In genomic region chr17:64442550-64442971, GRCh38 we compare ENCODE assay signal across 9 cellular contexts. TPM values are rescaled to one million over a fixed set of nuclear protein-coding genes. Genes with fewer than 3 reads are reported as not detected.
A peak's percentile ranks its signal among the peaks of the same experiment; 100 is the strongest.
DNase-seq lines count a peak whose midpoint lies in the region; ATAC-seq and TF ChIP-seq lines count a peak whose summit lies in the region.
"Had no signal": no experiment of that assay in that cellular context is flagged by ENCODE, and none has a peak within 500 bp of the region (broad histone marks: within the 10 kb centered on the region; RNA-seq: fewer than 3 reads in every experiment).

No MANE protein-coding gene starts in this region.

- no peaks in the 10 kb centered on the region for H3K9me3 ChIP-seq in T-helper 17 cell (ENCODE audit: control insufficient read depth, low read length, poor library complexity, severe bottlenecking)

- H3K27me3 Mint-ChIP-seq in T-helper 17 cell (no peaks in the 10 kb centered on the region), WTC11 (ENCODE audit: low read depth) (peaks cover 8% of the 10 kb centered on the region)

- intact Hi-C loops in left cardiac atrium (cut with DNase I): no loop called here

- POLR2A ChIA-PET in WTC11 (lab: Charles Lee): no interaction called here

- peak overlapping the region; percentile 90 for H3K27ac Mint-ChIP-seq in T-helper 17 cell
- H3K27ac Mint-ChIP-seq in stimulated activated effector memory CD8-positive, alpha-beta T cell treated with anti-CD3 and anti-CD28 coated beads, Interleukin-12 subunit alpha, Interleukin-12 subunit beta, amount 100 ng/mL, for 72 hours: peak overlapping the region; percentile 63
- H3K27ac Mint-ChIP-seq in WTC11: no peak overlapping the region

- CTCF ChIA-PET in WTC11 (lab: Charles Lee): no interaction called here

- H3K36me3 Mint-ChIP-seq in T-helper 17 cell (ENCODE audit: low read depth) (no peaks in the 10 kb centered on the region), WTC11 (peaks cover 23% of the 10 kb centered on the region)
- no peaks in the 10 kb centered on the region for H3K36me3 Mint-ChIP-seq in stimulated activated effector memory CD8-positive, alpha-beta T cell treated with anti-CD3 and anti-CD28 coated beads, Interleukin-12 subunit alpha, Interleukin-12 subunit beta, amount 100 ng/mL, for 72 hours

- H3K4me1 Mint-ChIP-seq in T-helper 17 cell (peaks cover 17% of the 10 kb centered on the region), WTC11 (no peaks in the 10 kb centered on the region)
- peaks cover 16% of the 10 kb centered on the region for H3K4me1 Mint-ChIP-seq in stimulated activated effector memory CD8-positive, alpha-beta T cell treated with anti-CD3 and anti-CD28 coated beads, Interleukin-12 subunit alpha, Interleukin-12 subunit beta, amount 100 ng/mL, for 72 hours

- TF ChIP-seq CTCF in WTC11 (IDR thresholded peaks at IDR 0.05): no peak

- DNase-seq in SKM-1 (lab: John Stamatoyannopoulos, UW; ENCODE audit: unreplicated experiment) (peak; percentile 82), SKM-1 treated with dmso at 0.1 percent for 144 hours (lab: John Stamatoyannopoulos, UW; ENCODE audit: unreplicated experiment) (no peak), T-helper 17 cell (no peak), left cardiac atrium (no peak), WTC11 (ENCODE audit: low spot score) (no peak), NCI-H510A treated with DMSO at 0.1 percent for 48 hours (lab: John Stamatoyannopoulos, UW) (no peak)
- no peak for DNase-seq in stimulated activated effector memory CD8-positive, alpha-beta T cell treated with anti-CD3 and anti-CD28 coated beads, Interleukin-12 subunit alpha, Interleukin-12 subunit beta, amount 100 ng/mL, for 72 hours (ENCODE audit: low spot score in 2 of 2)
- no peak for DNase-seq in effector CD8-positive, alpha-beta T cell (lab: John Stamatoyannopoulos, UW)

- H3K4me3 Mint-ChIP-seq in T-helper 17 cell (peak overlapping the region; percentile 88), WTC11 (no peak overlapping the region)
- peak overlapping the region; percentile 48 for H3K4me3 Mint-ChIP-seq in stimulated activated effector memory CD8-positive, alpha-beta T cell treated with anti-CD3 and anti-CD28 coated beads, Interleukin-12 subunit alpha, Interleukin-12 subunit beta, amount 100 ng/mL, for 72 hours

- ATAC-seq in T-helper 17 cell (peak; percentile 63), left cardiac atrium (peak; percentile 19 to 58), WTC11 (no peak)
- peak; percentile 40 for ATAC-seq in stimulated activated effector memory CD8-positive, alpha-beta T cell treated with anti-CD3 and anti-CD28 coated beads, Interleukin-12 subunit alpha, Interleukin-12 subunit beta, amount 100 ng/mL, for 72 hours

- peaks cover 9% of the 10 kb centered on the region for H3K9me3 Mint-ChIP-seq in stimulated activated effector memory CD8-positive, alpha-beta T cell treated with anti-CD3 and anti-CD28 coated beads, Interleukin-12 subunit alpha, Interleukin-12 subunit beta, amount 100 ng/mL, for 72 hours
- peaks cover 26% of the 10 kb centered on the region for H3K9me3 Mint-ChIP-seq in WTC11

TF ChIP-seq in WTC11, 78 proteins besides CTCF, POLR2A, EP300 and RAD21:
- TF ChIP-seq MYBL2 (CRISPR knock-in tag; IDR thresholded peaks at IDR 0.05) (no peak), ELF4 (CRISPR knock-in tag; IDR thresholded peaks at IDR 0.05; ENCODE audit: low read depth) (no peak), AR (CRISPR knock-in tag; IDR thresholded peaks at IDR 0.05) (no peak), ESRRA (CRISPR knock-in tag; IDR thresholded peaks at IDR 0.05; ENCODE audit: borderline replicate concordance) (no peak), MAX (CRISPR knock-in tag; IDR thresholded peaks at IDR 0.05) (no peak), ERG (CRISPR knock-in tag; IDR thresholded peaks at IDR 0.05) (no peak), GRHL2 (CRISPR knock-in tag; IDR thresholded peaks at IDR 0.05; ENCODE audit: insufficient replicate concordance, severe bottlenecking) (no peak)

RNA-seq across cellular contexts. Expression of gene MILR1, which starts 6.4 kb away (rescaled TPM):
- total RNA-seq in T-helper 17 cell: 1 to 10 TPM; 1.0 to 1.4 TPM
- 10 to 100 TPM in 1 of 2 donors, 1 to 10 TPM in 1; 5.0 to 13.7 TPM for total RNA-seq in left cardiac atrium
- not detected in 3 replicates for total RNA-seq in WTC11 (2021)
- total RNA-seq: kidney epithelial cell had no signal

RNA-seq across cellular contexts. Expression of gene PECAM1, which starts 51.9 kb away (rescaled TPM):
- total RNA-seq in T-helper 17 cell: 10 to 100 TPM; 15.5 to 22.7 TPM
- 100 to 1,000 TPM; 147 to 297 TPM for total RNA-seq in left cardiac atrium
- 0.18 to 0.44 TPM (median 0.33 TPM) in 3 replicates for total RNA-seq in WTC11 (2021)

RNA-seq across cellular contexts. Expression of gene POLG2, which starts 54.3 kb away (rescaled TPM):
- total RNA-seq in T-helper 17 cell: 10 to 100 TPM; 37.1 to 39.0 TPM
- total RNA-seq in left cardiac atrium: 1 to 10 TPM; 6.6 to 7.7 TPM
- total RNA-seq in WTC11 (2021): 38.5 to 44.3 TPM (median 42.7 TPM) in 3 replicates

Comparison
In these comparisons a context has a peak if more than half of its experiments do, and no peak if none do; other contexts are left out.
1. RNA of gene PECAM1, which starts 51.9 kb away (total RNA-seq): 147 to 297 TPM in left cardiac atrium and 15.5 to 22.7 TPM in T-helper 17 cell; 0.18 to 0.44 TPM in WTC11; every median in the first group is over 10 times any median in the second.